ENCODE assay signal across 17 cellular contexts in the genomic region with DNA sequence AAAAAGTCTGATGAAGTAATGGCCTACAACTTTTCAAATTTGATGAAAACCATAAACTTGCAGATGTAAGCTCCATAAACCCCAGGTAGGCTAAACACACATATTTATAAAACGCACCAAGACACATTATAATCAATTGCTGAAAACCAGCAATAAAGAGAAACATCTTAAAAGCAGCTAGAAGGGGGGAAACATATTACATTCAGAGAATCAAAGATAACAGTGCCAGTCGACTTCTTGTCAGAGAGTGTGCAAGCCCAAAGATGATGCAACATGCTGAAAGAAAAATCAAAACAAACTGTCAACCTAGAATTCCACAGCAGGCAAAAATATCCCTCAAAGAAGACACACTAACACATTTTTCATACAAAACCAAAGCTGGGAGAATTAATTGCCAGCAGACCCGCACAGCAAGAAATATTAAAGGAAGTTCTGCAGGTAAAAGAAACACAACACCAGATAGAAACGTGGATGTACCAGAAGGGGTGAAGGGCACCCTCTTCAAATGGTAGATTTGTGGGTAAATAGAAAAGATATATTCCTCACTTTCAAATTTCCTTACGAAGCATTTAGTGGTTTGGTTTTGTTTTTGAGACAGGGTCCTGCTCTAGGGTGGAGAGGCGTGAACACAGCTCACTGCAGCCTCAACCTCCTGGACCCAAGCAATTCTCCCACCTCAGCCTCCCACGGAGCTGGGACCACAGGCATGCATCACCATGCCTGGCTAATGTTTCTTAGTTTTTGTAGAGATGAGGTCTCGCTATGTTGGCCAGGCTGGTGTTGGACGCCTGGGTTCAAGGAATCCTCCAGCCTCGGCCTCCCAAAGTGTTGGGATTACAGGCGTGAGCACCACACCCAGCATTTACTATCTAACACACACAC. TPM values are rescaled to one million over a fixed set of nuclear protein-coding genes. Genes with fewer than 3 reads are reported as not detected.
DNase-seq lines count a peak whose midpoint lies in the region; ATAC-seq and TF ChIP-seq lines count a peak whose summit lies in the region.
"Had no signal": no experiment of that assay in that cellular context is flagged by ENCODE, and none has a peak within 500 bp of the region (broad histone marks: within the 10 kb centered on the region; RNA-seq: fewer than 3 reads in every experiment).

No MANE protein-coding gene starts in this region.

- no TSS peak for BruUV-seq in Calu3 (replicated peaks; lab: Mats Ljungman, UMichigan)

- H3K36me3 Mint-ChIP-seq in Calu3 (ENCODE audit: insufficient read depth, unreplicated experiment) = peaks cover 9% of the 10 kb centered on the region
- H3K36me3 Mint-ChIP-seq: activated naive CD4-positive, alpha-beta T cell treated with anti-CD3 and anti-CD28 coated beads, Interleukin-2, amount 50 U/mL, for 24 hours had no signal

- H3K27me3 Mint-ChIP-seq in Calu3 (ENCODE audit: unreplicated experiment) = peaks cover 25% of the 10 kb centered on the region
- H3K27me3 Mint-ChIP-seq: activated B cell treated with CpG ODN at 0.5 μM for 24 hours; activated naive CD4-positive, alpha-beta T cell treated with anti-CD3 and anti-CD28 coated beads, Interleukin-2, amount 50 U/mL, for 24 hours had no signal

- TF ChIP-seq CTCF in Calu3 (IDR thresholded peaks at IDR 0.05; ENCODE audit: unreplicated experiment) (no peak), fibroblast of pulmonary artery (IDR thresholded peaks at IDR 0.05; ENCODE audit: low read length, missing control alignments) (no peak)

- H3K4me1 Mint-ChIP-seq in Calu3 (ENCODE audit: low read depth, unreplicated experiment) = peaks cover 14% of the 10 kb centered on the region
- H3K4me1 Mint-ChIP-seq: activated B cell treated with CpG ODN at 0.5 μM for 24 hours; activated naive CD4-positive, alpha-beta T cell treated with anti-CD3 and anti-CD28 coated beads, Interleukin-2, amount 50 U/mL, for 24 hours had no signal

- no peak overlapping the region for H2AFZ ChIP-seq in ACC112 (ENCODE audit: low read length, unreplicated experiment)

- H3K4me3 ChIP-seq in ACC112 (ENCODE audit: low read depth, low read length) (no peak overlapping the region), fibroblast of pulmonary artery (replicated peaks; ENCODE audit: low read depth, low read length) (no peak overlapping the region)

- H3K4me1 ChIP-seq in ACC112 (ENCODE audit: control insufficient read depth, insufficient read depth, low read length, unreplicated experiment) = peaks cover 6% of the 10 kb centered on the region

- DNase-seq in Calu3 (no peak), OCI-M1 (lab: John Stamatoyannopoulos, UW) (peak; percentile 97), fibroblast of pulmonary artery (ENCODE audit: low read depth) (peak; percentile 45), NOMO-1 treated with dmso at 0.1 percent for 144 hours (lab: John Stamatoyannopoulos, UW; ENCODE audit: unreplicated experiment) (no peak)
- DNase-seq: activated B cell treated with CpG ODN at 0.5 μM for 24 hours; activated CD8-positive, alpha-beta memory T cell treated with anti-CD3 and anti-CD28 coated beads, Interleukin-2, amount 50 U/mL, for 48 hours; cerebellar nuclear complex; head of caudate nucleus; midbrain; SW 1271 had no signal

- peaks cover 3% of the 10 kb centered on the region for H3K9me3 Mint-ChIP-seq in Calu3 (ENCODE audit: low read depth, unreplicated experiment)
- H3K9me3 Mint-ChIP-seq: activated B cell treated with CpG ODN at 0.5 μM for 24 hours; activated naive CD4-positive, alpha-beta T cell treated with anti-CD3 and anti-CD28 coated beads, Interleukin-2, amount 50 U/mL, for 24 hours had no signal

- no peak for ATAC-seq in GM18520 (IDR thresholded peaks at IDR 0.05; ENCODE audit: unreplicated experiment)
- ATAC-seq in GM19023 (IDR thresholded peaks at IDR 0.05; ENCODE audit: unreplicated experiment) = no peak
- ATAC-seq in GM21515 (IDR thresholded peaks at IDR 0.05; ENCODE audit: unreplicated experiment) = no peak

- intact Hi-C loops in Calu3 (cut with micrococcal nuclease; ENCODE audit: unreplicated experiment) = no loop called here

- no peaks in the 10 kb centered on the region for H3K79me2 ChIP-seq in ACC112 (ENCODE audit: control insufficient read depth, insufficient read depth, low read length, unreplicated experiment)

- CTCF ChIA-PET in Calu3 (lab: Charles Lee) = interaction anchor here (0.7 to 2.0 kb wide), 3 partner anchors 18 to 31 kb away, joined by 3 to 7 read pairs (median 3); no protein-coding TSS in a partner anchor

- H3K36me3 ChIP-seq in ACC112 (ENCODE audit: insufficient read depth, low read length) = no peaks in the 10 kb centered on the region

- H3K27ac Mint-ChIP-seq in Calu3 (ENCODE audit: unreplicated experiment) = peak overlapping the region; percentile 75
- H3K27ac Mint-ChIP-seq: activated B cell treated with CpG ODN at 0.5 μM for 24 hours; activated naive CD4-positive, alpha-beta T cell treated with anti-CD3 and anti-CD28 coated beads, Interleukin-2, amount 50 U/mL, for 24 hours had no signal

- H3K4me3 Mint-ChIP-seq in Calu3 (ENCODE audit: low read depth, unreplicated experiment) = no peak overlapping the region
- H3K4me3 Mint-ChIP-seq: activated B cell treated with CpG ODN at 0.5 μM for 24 hours; activated naive CD4-positive, alpha-beta T cell treated with anti-CD3 and anti-CD28 coated beads, Interleukin-2, amount 50 U/mL, for 24 hours had no signal

- no peaks in the 10 kb centered on the region for H3K27me3 ChIP-seq in ACC112 (ENCODE audit: insufficient read depth, low read length)

- H3K27ac ChIP-seq in ACC112 (ENCODE audit: low read depth, low read length) = peak overlapping the region; percentile 37; the same call in 1 of the 2 replicates
- H3K27ac ChIP-seq: C4-2B had no signal

RNA-seq across cellular contexts. Expression of gene ATP1A3, which starts 16.5 kb away (rescaled TPM):
- total RNA-seq in Calu3 (2022) = 1.1 and 1.7 TPM in 2 replicates

RNA-seq across cellular contexts. Expression of gene RABAC1, which starts 51.4 kb away (rescaled TPM):
- 116 and 126 TPM in 2 replicates for total RNA-seq in Calu3 (2022)

RNA-seq across cellular contexts. Expression of gene GRIK5, which starts 59.5 kb away (rescaled TPM):
- total RNA-seq in Calu3 (2022) = 0.44 and 0.61 TPM in 2 replicates
- total RNA-seq: HT1080 had no signal

Comparison
In these comparisons a context has a peak if more than half of its experiments do, and no peak if none do; other contexts are left out.
1. DNase-seq: peak in OCI-M1 (single experiment) and fibroblast of pulmonary artery (single experiment); none in Calu3 (single experiment) and NOMO-1 treated with dmso at 0.1 percent for 144 hours (single experiment).